Comparison of ENCODE assay signal across 8 cellular contexts in genomic region chr22:27474711-27475547, GRCh38.
DNase-seq lines count a peak whose midpoint lies in the region; ATAC-seq and TF ChIP-seq lines count a peak whose summit lies in the region.

No MANE protein-coding gene starts in this region.

- H3K36me3 Mint-ChIP-seq in immature natural killer cell = no peaks in the 10 kb centered on the region

- H3K27ac ChIP-seq in GM23248 (peak overlapping the region; percentile 16; the same call in 1 of the 2 replicates), Panc1 (ENCODE audit: low read length) (no peak overlapping the region), dorsolateral prefrontal cortex (no peak overlapping the region)

- DNase-seq in GM23248 (peak; percentile 96), Panc1 (ENCODE audit: low read depth, low spot score) (no peak), fibroblast of mammary gland (ENCODE audit: low read depth) (peak; percentile 86), retinal pigment epithelial cell (ENCODE audit: low read depth) (peak; percentile 91), dorsolateral prefrontal cortex (no peak), NCI-H2227 treated with DMSO at 0.1 percent for 48 hours (lab: John Stamatoyannopoulos, UW) (no peak), immature natural killer cell (no peak)
- no peak for DNase-seq in stimulated activated naive CD4-positive, alpha-beta T cell (lab: John Stamatoyannopoulos, UW)

- H3K9ac ChIP-seq in GM23248 = no peak overlapping the region

- H3K9me3 Mint-ChIP-seq in immature natural killer cell = no peaks in the 10 kb centered on the region

- H3K4me3 ChIP-seq in GM23248 = no peak overlapping the region
- no peak overlapping the region for H3K4me3 ChIP-seq in Panc1 (ENCODE audit: low read depth in 2 of 2, low read length in 2 of 2)
- H3K4me3 ChIP-seq in fibroblast of mammary gland (ENCODE audit: control insufficient read depth, low read depth, low read length) = no peak overlapping the region
- H3K4me3 ChIP-seq in retinal pigment epithelial cell (ENCODE audit: low read length) = no peak overlapping the region
- no peak overlapping the region for H3K4me3 ChIP-seq in dorsolateral prefrontal cortex

- no peak overlapping the region for H2AFZ ChIP-seq in GM23248

- H3K9me2 ChIP-seq in GM23248 (ENCODE audit: insufficient read depth) = no peaks in the 10 kb centered on the region

- intact Hi-C loops in Panc1 (cut with micrococcal nuclease; ENCODE audit: unreplicated experiment) = no loop called here
- intact Hi-C loops in dorsolateral prefrontal cortex (cut with DNase I) = no loop called here

- TF ChIP-seq CTCF in Panc1 (IDR thresholded peaks at IDR 0.05) (no peak), fibroblast of mammary gland (conservative IDR thresholded peaks at IDR 0.05; ENCODE audit: control insufficient read depth, insufficient read depth, low read depth, low read length) (no peak), retinal pigment epithelial cell (conservative IDR thresholded peaks at IDR 0.05; ENCODE audit: low read depth, low read length) (no peak), dorsolateral prefrontal cortex (IDR thresholded peaks at IDR 0.05 in 54 of 56, conservative IDR thresholded peaks at IDR 0.05 in 2 of 56; ENCODE audit: low read depth in 1 of 56, partially characterized antibody in 56 of 56) (no peak)

- H3K27me3 Mint-ChIP-seq in immature natural killer cell (ENCODE audit: low read depth in 3 of 3) = peaks cover 0 to 5% (median 4%) of the 10 kb centered on the region in 3 donors

- peak overlapping the region; percentile 54 for H3K4me2 ChIP-seq in GM23248 (ENCODE audit: unreplicated experiment)

- POLR2A ChIA-PET in Panc1 (lab: Charles Lee) = no interaction called here

- ATAC-seq in Panc1 = peak; percentile 74

- no peaks in the 10 kb centered on the region for H3K9me3 ChIP-seq in GM23248 (ENCODE audit: low read depth)
- no peaks in the 10 kb centered on the region for H3K9me3 ChIP-seq in Panc1 (ENCODE audit: control insufficient read depth, insufficient read depth, low read depth, low read length)

- H3K36me3 ChIP-seq in GM23248 (ENCODE audit: low read depth) = no peaks in the 10 kb centered on the region
- H3K36me3 ChIP-seq in Panc1 (ENCODE audit: control insufficient read depth, insufficient read depth, low read length) = no peaks in the 10 kb centered on the region

- H3K27ac Mint-ChIP-seq in immature natural killer cell = no peak overlapping the region

- CTCF ChIA-PET in Panc1 (lab: Charles Lee) = interaction anchor here (0.7 kb wide), 1 partner anchor 15 kb away, joined by 4 read pairs; no protein-coding TSS in a partner anchor

- H4K20me1 ChIP-seq in GM23248 (ENCODE audit: insufficient read depth) = no peaks in the 10 kb centered on the region

- peaks cover 37% of the 10 kb centered on the region for H3K4me1 ChIP-seq in GM23248 (ENCODE audit: insufficient read depth)
- peaks cover 8% of the 10 kb centered on the region; the same call in 1 of the 2 replicates for H3K4me1 ChIP-seq in Panc1 (ENCODE audit: control insufficient read depth, insufficient read depth, low read length)

- H3K4me1 Mint-ChIP-seq in immature natural killer cell = no peaks in the 10 kb centered on the region

- WGBS in GM23248 (ENCODE audit: low coverage in 1 of 2, low lambda C conversion rate in 2 of 2, missing lambda C conversion rate in 2 of 2), 2 experiments = 30 to 34% methylated on average over 12 of the region's 12 CpGs

- no peaks in the 10 kb centered on the region for H3K79me2 ChIP-seq in GM23248 (ENCODE audit: insufficient read depth)

- H3K27me3 ChIP-seq in GM23248 (replicated peaks; ENCODE audit: insufficient read depth) = no peaks in the 10 kb centered on the region
- H3K27me3 ChIP-seq in Panc1 (ENCODE audit: control insufficient read depth, insufficient read depth, low read length) = no peaks in the 10 kb centered on the region
- H3K27me3 ChIP-seq in dorsolateral prefrontal cortex = peaks cover 0 to 4% (median 0%) of the 10 kb centered on the region in 45 donors

- no TSS peak for BruUV-seq in Panc1 (replicated peaks; lab: Mats Ljungman, UMichigan)

- no peak overlapping the region for H3K4me3 Mint-ChIP-seq in immature natural killer cell

- in situ Hi-C loops in GM23248 (cut with MboI) (no loop called here), Panc1 (cut with HindIII; ENCODE audit: low pct_unique_long_range_greater_than_20kb, low sequenced_read_pairs) (no loop called here)

- H3F3A ChIP-seq in GM23248 (ENCODE audit: insufficient read depth) = peaks cover 6% of the 10 kb centered on the region

Comparison
In these comparisons a context has a peak if more than half of its experiments do, and no peak if none do; other contexts are left out.
1. DNase-seq: peak in GM23248 (single experiment), fibroblast of mammary gland (single experiment) and retinal pigment epithelial cell (single experiment); none in Panc1 (single experiment), dorsolateral prefrontal cortex (0 of 10), NCI-H2227 treated with DMSO at 0.1 percent for 48 hours (single experiment), immature natural killer cell (0 of 3) and stimulated activated naive CD4-positive, alpha-beta T cell (0 of 6).